ENCODE assay signal across 2 cellular contexts in the genomic region with DNA sequence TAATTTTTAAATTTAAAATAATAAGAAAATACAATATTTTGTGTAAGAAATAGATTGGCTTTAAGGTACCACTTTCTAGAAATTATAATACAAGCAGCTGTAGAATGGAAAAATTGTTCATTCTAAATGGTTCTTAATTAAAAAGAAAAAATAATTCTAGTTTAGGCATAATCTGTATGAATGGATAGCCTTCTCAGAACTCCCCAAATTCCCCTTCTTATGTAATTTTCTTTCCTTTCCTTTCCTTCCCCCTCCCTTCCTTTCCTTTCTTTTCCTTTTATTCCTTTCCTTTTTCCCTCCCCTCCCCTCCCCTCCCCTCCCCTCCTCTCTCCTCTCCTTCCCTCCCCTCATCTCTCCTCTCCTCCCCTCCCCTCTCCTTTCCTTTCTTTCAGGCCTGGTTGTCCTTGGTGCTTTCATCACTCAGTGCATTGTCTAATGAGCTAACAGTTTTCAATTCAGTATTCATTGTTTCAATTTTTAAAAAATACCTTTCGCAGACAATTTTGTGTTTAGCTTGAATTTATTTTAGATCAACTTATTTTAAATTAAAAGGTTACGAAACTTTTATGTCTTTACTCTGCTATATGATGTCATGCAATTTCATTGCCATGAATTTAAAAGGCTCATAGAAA.
A peak's percentile ranks its signal among the peaks of the same experiment; 100 is the strongest.
TF ChIP-seq lines count a peak whose summit lies in the region.

No MANE protein-coding gene starts in this region.

TF ChIP-seq in HepG2, 621 proteins besides CTCF, POLR2A, EP300 and RAD21:
- TF ChIP-seq ZNF282 (IDR thresholded peaks at IDR 0.05; ENCODE audit: partially characterized antibody): no peak
- no peak for TF ChIP-seq ZFP36L2 (CRISPR knock-in tag; IDR thresholded peaks at IDR 0.05)
- no peak for TF ChIP-seq ZNF558 (CRISPR knock-in tag; IDR thresholded peaks at IDR 0.05; ENCODE audit: borderline replicate concordance)
- 0 out of 2 replicates have a peak, but pooled peaks have one; percentile 83 for TF ChIP-seq PCBP1 (IDR thresholded peaks at IDR 0.05; ENCODE audit: borderline replicate concordance, low read depth, low read length)
- peak; percentile 72 for TF ChIP-seq ATF7 (IDR thresholded peaks at IDR 0.05)
- TF ChIP-seq ATF7 (CRISPR knock-in tag; IDR thresholded peaks at IDR 0.05): no peak
- no peak for TF ChIP-seq ZMYM3 (CRISPR knock-in tag; IDR thresholded peaks at IDR 0.05)
- TF ChIP-seq HNRNPK (IDR thresholded peaks at IDR 0.05; ENCODE audit: low read depth, low read length, poor library complexity, severe bottlenecking): peak; percentile 100
- TF ChIP-seq MIER3 (CRISPR knock-in tag; IDR thresholded peaks at IDR 0.05; ENCODE audit: borderline replicate concordance): no peak

TF ChIP-seq in K562, 482 proteins besides CTCF, POLR2A, EP300 and RAD21:
- TF ChIP-seq PCBP2 (IDR thresholded peaks at IDR 0.05; ENCODE audit: low read depth, low read length, poor library complexity, severe bottlenecking) (peak; percentile 99), NFIC (IDR thresholded peaks at IDR 0.05) (no peak), PCBP1 (IDR thresholded peaks at IDR 0.05; ENCODE audit: low read depth, low read length, poor library complexity, severe bottlenecking) (peak; percentile 92), HNRNPK (IDR thresholded peaks at IDR 0.05; ENCODE audit: low read depth, low read length, poor library complexity, severe bottlenecking) (peak; percentile 99), RCOR1 (IDR thresholded peaks at IDR 0.05; ENCODE audit: borderline replicate concordance in 1 of 2, low read depth in 2 of 2, low read length in 2 of 2) (no peak)
